In the genomic region with DNA sequence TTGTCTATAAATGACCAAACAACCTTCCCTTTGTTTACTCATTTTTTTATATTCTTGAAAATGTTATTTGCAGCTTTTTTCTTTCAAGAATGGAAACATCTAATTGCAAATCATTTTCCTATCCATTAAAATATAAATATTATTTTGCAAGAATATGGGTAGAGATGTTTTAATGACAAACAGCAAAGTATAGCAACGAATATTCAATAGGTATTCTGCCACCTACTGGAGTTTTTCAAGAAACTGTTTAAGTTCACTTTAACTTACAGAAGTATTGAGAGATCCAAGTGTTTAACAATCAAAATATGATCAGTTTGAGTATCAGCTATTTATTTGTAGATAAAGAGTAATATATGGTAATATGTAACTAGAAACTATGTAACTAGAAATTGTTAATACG, we compare ENCODE assay signal across 11 cellular contexts. TPM values are rescaled to one million over a fixed set of nuclear protein-coding genes. Genes with fewer than 3 reads are reported as not detected.
DNase-seq lines count a peak whose midpoint lies in the region; ATAC-seq and TF ChIP-seq lines count a peak whose summit lies in the region.
"Had no signal": no experiment of that assay in that cellular context is flagged by ENCODE, and none has a peak within 500 bp of the region (broad histone marks: within the 10 kb centered on the region; RNA-seq: fewer than 3 reads in every experiment).

No MANE protein-coding gene starts in this region.

- H3K27me3 Mint-ChIP-seq in CD14-positive monocyte (ENCODE audit: low read depth in 3 of 3) = no peaks in the 10 kb centered on the region
- H3K27me3 Mint-ChIP-seq in activated naive CD4-positive, alpha-beta T cell treated with anti-CD3 and anti-CD28 coated beads, Interleukin-2, amount 10 ng/mL, durations not matched to agents 7 days and 5 days = no peaks in the 10 kb centered on the region

- no peak overlapping the region for H3K4me3 Mint-ChIP-seq in CD14-positive monocyte
- H3K4me3 Mint-ChIP-seq in activated naive CD4-positive, alpha-beta T cell treated with anti-CD3 and anti-CD28 coated beads, Interleukin-2, amount 10 ng/mL, durations not matched to agents 7 days and 5 days = no peak overlapping the region

- DNase-seq in CD14-positive monocyte (ENCODE audit: low spot score) (no peak), IMR-90 (no peak), amniotic epithelial cell (ENCODE audit: low read depth) (peak; percentile 7), right lobe of liver (no peak), NCI-H748 treated with DMSO at 0.1 percent for 48 hours (lab: John Stamatoyannopoulos, UW) (no peak), C1 segment of cervical spinal cord (lab: John Stamatoyannopoulos, UW) (no peak)
- DNase-seq in activated naive CD4-positive, alpha-beta T cell treated with anti-CD3 and anti-CD28 coated beads, Interleukin-2, amount 10 ng/mL, durations not matched to agents 7 days and 5 days = no peak
- DNase-seq: hippocampal formation, mucosa of descending colon had no signal

- H2BK20ac ChIP-seq in IMR-90 (ENCODE audit: low read depth, low read length) = no peak overlapping the region

- no peak overlapping the region for H2AK5ac ChIP-seq in IMR-90 (ENCODE audit: low read depth, low read length)

- no peaks in the 10 kb centered on the region for H3K4me1 ChIP-seq in IMR-90 (ENCODE audit: control insufficient read depth, insufficient read depth, low read length)
- no peaks in the 10 kb centered on the region for H3K4me1 ChIP-seq in right lobe of liver

- H3K14ac ChIP-seq in IMR-90 (replicated peaks; ENCODE audit: low read depth, low read length) = no peak overlapping the region

- no peak overlapping the region for H2AFZ ChIP-seq in IMR-90 (replicated peaks; ENCODE audit: low read length, poor library complexity)

- no TSS peak for BruUV-seq in IMR-90 (replicated peaks; lab: Mats Ljungman, UMichigan)

- TF ChIP-seq POLR2A in IMR-90 (IDR thresholded peaks at IDR 0.05; ENCODE audit: low read depth, low read length) (no peak), right lobe of liver (IDR thresholded peaks at IDR 0.05) (no peak)

- H3K27ac Mint-ChIP-seq in CD14-positive monocyte = no peak overlapping the region
- no peak overlapping the region for H3K27ac Mint-ChIP-seq in activated naive CD4-positive, alpha-beta T cell treated with anti-CD3 and anti-CD28 coated beads, Interleukin-2, amount 10 ng/mL, durations not matched to agents 7 days and 5 days

- H3K27me3 ChIP-seq in IMR-90 (ENCODE audit: control insufficient read depth, insufficient read depth, low read length) (no peaks in the 10 kb centered on the region), right lobe of liver (no peaks in the 10 kb centered on the region)

- no peaks in the 10 kb centered on the region for H3K4me1 Mint-ChIP-seq in CD14-positive monocyte
- H3K4me1 Mint-ChIP-seq in activated naive CD4-positive, alpha-beta T cell treated with anti-CD3 and anti-CD28 coated beads, Interleukin-2, amount 10 ng/mL, durations not matched to agents 7 days and 5 days = peaks cover 5% of the 10 kb centered on the region

- H3K4me3 ChIP-seq in IMR-90 (ENCODE audit: insufficient read depth, low read depth, low read length) = no peak overlapping the region
- no peak overlapping the region for H3K4me3 ChIP-seq in right lobe of liver
- H3K4me3 ChIP-seq: mucosa of descending colon had no signal

- H3K79me1 ChIP-seq in IMR-90 (ENCODE audit: low read depth in 1 of 2, low read length in 2 of 2) = peaks cover 0 to 10% of the 10 kb centered on the region in 2 experiments; a peak in 3 of 4 replicates

- no peak overlapping the region for H3K4ac ChIP-seq in IMR-90 (ENCODE audit: low read depth, low read length)

- H4K8ac ChIP-seq in IMR-90 (ENCODE audit: low read depth in 2 of 2, low read length in 2 of 2) = no peak overlapping the region

- H3K23ac ChIP-seq in IMR-90 (ENCODE audit: low read depth, low read length) = no peak overlapping the region

- CTCF ChIA-PET in IMR-90 (lab: Yijun Ruan, JAX) = no interaction called here
- CTCF ChIA-PET in activated naive CD4-positive, alpha-beta T cell treated with anti-CD3 and anti-CD28 coated beads, Interleukin-2, amount 10 ng/mL, durations not matched to agents 7 days and 5 days (lab: Charles Lee) = interaction anchor here (0.9 to 1.5 kb wide), 2 partner anchors 11 to 22 kb away, joined by 3 read pairs; no protein-coding TSS in a partner anchor

- H3K9ac ChIP-seq in IMR-90 (ENCODE audit: low read depth, low read length) = no peak overlapping the region

- H2BK5ac ChIP-seq in IMR-90 (ENCODE audit: low read depth, low read length, poor library complexity, severe bottlenecking) = no peak overlapping the region

- no peaks in the 10 kb centered on the region for H4K20me1 ChIP-seq in IMR-90 (ENCODE audit: insufficient read depth, low read length)

- no peak overlapping the region for H2BK15ac ChIP-seq in IMR-90 (ENCODE audit: low read depth, low read length)

- no peaks in the 10 kb centered on the region for H3K9me3 ChIP-seq in IMR-90 (ENCODE audit: control insufficient read depth, insufficient read depth, low read length)
- no peaks in the 10 kb centered on the region for H3K9me3 ChIP-seq in right lobe of liver
- H3K9me3 ChIP-seq: mucosa of descending colon had no signal

- WGBS in IMR-90 (ENCODE audit: extremely low coverage in 2 of 2, insufficient read length in 1 of 2), 2 experiments = 100% methylated on average over 1 of the region's 2 CpGs; no CpG with 5 or more reads in 1 of the 2 experiments
- 27% methylated on average over 2 of the region's 2 CpGs for WGBS in right lobe of liver (ENCODE audit: insufficient coverage, low coverage, low lambda C conversion rate, missing lambda C conversion rate)

- peaks cover 32 to 51% of the 10 kb centered on the region in 2 donors for H3K36me3 Mint-ChIP-seq in CD14-positive monocyte
- peaks cover 24% of the 10 kb centered on the region for H3K36me3 Mint-ChIP-seq in activated naive CD4-positive, alpha-beta T cell treated with anti-CD3 and anti-CD28 coated beads, Interleukin-2, amount 10 ng/mL, durations not matched to agents 7 days and 5 days

- H3K56ac ChIP-seq in IMR-90 (ENCODE audit: extremely low read depth, insufficient read depth, low read length) = no peak overlapping the region

- H3K18ac ChIP-seq in IMR-90 (ENCODE audit: low read depth, low read length) = no peak overlapping the region

- H4K5ac ChIP-seq in IMR-90 (ENCODE audit: low read depth, low read length) = no peak overlapping the region

- POLR2A ChIA-PET in IMR-90 (lab: Charles Lee; ENCODE audit: unreplicated experiment) = no interaction called here

- H3K4me2 ChIP-seq in IMR-90 (ENCODE audit: low read depth, low read length) = no peak overlapping the region

- H3K36me3 ChIP-seq in IMR-90 (ENCODE audit: control insufficient read depth, insufficient read depth, low read length) = peaks cover 20% of the 10 kb centered on the region
- peaks cover 0 to 30% (median 5%) of the 10 kb centered on the region in 4 donors for H3K36me3 ChIP-seq in right lobe of liver

- dilution Hi-C loops in IMR-90 (cut with HindIII; ENCODE audit: low sequenced_read_pairs, unreplicated experiment) = no loop called here

- peak; percentile 35 for TF ChIP-seq CTCF in CD14-positive monocyte (IDR thresholded peaks at IDR 0.05)
- peak; percentile 21; the same call in 1 of the 2 replicates for TF ChIP-seq CTCF in IMR-90 (conservative IDR thresholded peaks at IDR 0.05; ENCODE audit: low read depth, low read length)
- TF ChIP-seq CTCF in right lobe of liver (IDR thresholded peaks at IDR 0.05) = peak in 3 of 4 donors; percentile 40 to 42 (median 42)

- intact Hi-C loops in CD14-positive monocyte (cut with micrococcal nuclease) (no loop called here), IMR-90 (cut with micrococcal nuclease) (loop anchor here (2.0 kb wide), 1 partner anchor 16 kb away; no protein-coding TSS in a partner anchor), right lobe of liver (cut with DNase I) (no loop called here)

- no peaks in the 10 kb centered on the region for H3K9me3 Mint-ChIP-seq in CD14-positive monocyte
- no peaks in the 10 kb centered on the region for H3K9me3 Mint-ChIP-seq in activated naive CD4-positive, alpha-beta T cell treated with anti-CD3 and anti-CD28 coated beads, Interleukin-2, amount 10 ng/mL, durations not matched to agents 7 days and 5 days

- H3K9me1 ChIP-seq in IMR-90 (ENCODE audit: insufficient read depth, low read length) = no peaks in the 10 kb centered on the region

- H4K91ac ChIP-seq in IMR-90 (ENCODE audit: insufficient read depth, low read depth, low read length) = no peak overlapping the region

- in situ Hi-C loops in IMR-90 (cut with MboI; ENCODE audit: low sequenced_read_pairs) = no loop called here

- no peak overlapping the region for H2AK9ac ChIP-seq in IMR-90 (replicated peaks; ENCODE audit: low read depth, low read length, poor library complexity)

- ATAC-seq in IMR-90 (ENCODE audit: low read depth) = no peak; the same call in 1 of the 2 replicates
- no peak for ATAC-seq in right lobe of liver
- no peak for ATAC-seq in GM19395 (IDR thresholded peaks at IDR 0.05; ENCODE audit: unreplicated experiment)
- ATAC-seq: mucosa of descending colon had no signal

- no peak for TF ChIP-seq RAD21 in IMR-90 (IDR thresholded peaks at IDR 0.05; ENCODE audit: low read length)

- H2BK120ac ChIP-seq in IMR-90 (ENCODE audit: low read depth, low read length) = no peak overlapping the region

- H3K27ac ChIP-seq in IMR-90 (ENCODE audit: insufficient read depth, low read length) = no peak overlapping the region
- H3K27ac ChIP-seq in right lobe of liver = no peak overlapping the region
- H3K27ac ChIP-seq: HL-60 had no signal

TF ChIP-seq in IMR-90, 13 proteins besides CTCF, POLR2A, EP300 and RAD21 (continues in another document):
- TF ChIP-seq BHLHE40 (IDR thresholded peaks at IDR 0.05; ENCODE audit: low read depth, low read length) = no peak
- no peak for TF ChIP-seq RFX5 (IDR thresholded peaks at IDR 0.05; ENCODE audit: low read depth, low read length)
- no peak for TF ChIP-seq CHD1 (IDR thresholded peaks at IDR 0.05; ENCODE audit: low read depth, low read length)

RNA-seq across cellular contexts. Expression of a gene that starts 6.9 kb away (rescaled TPM):
- 1 to 10 TPM; 5.0 to 8.1 TPM for polyA plus RNA-seq in CD14-positive monocyte
- total RNA-seq in IMR-90 (2012; rRNA removed) = 35.6 and 41.2 TPM in 2 replicates
- 9.7 and 12.3 TPM in 2 replicates for polyA plus RNA-seq in IMR-90 (2012; rRNA removed)
- polyA plus RNA-seq in IMR-90 (2012; cell fraction: cytosol; rRNA removed) = 2.9 and 3.7 TPM in 2 replicates
- polyA plus RNA-seq in IMR-90 (2012; cell fraction: nucleus; rRNA removed; ENCODE audit: low replicate concordance) = 6.5 and 30.8 TPM in 2 replicates
- total RNA-seq in right lobe of liver = 1 to 10 TPM; 3.4 to 8.7 (median 5.1) TPM

RNA-seq across cellular contexts. Expression of a gene that starts 31.7 kb away (rescaled TPM):
- 10 to 100 TPM; 23.1 to 25.6 TPM for polyA plus RNA-seq in CD14-positive monocyte
- total RNA-seq in IMR-90 (2012; rRNA removed) = 39.1 and 57.5 TPM in 2 replicates
- 9.5 and 12.4 TPM in 2 replicates for polyA plus RNA-seq in IMR-90 (2012; rRNA removed)
- polyA plus RNA-seq in IMR-90 (2012; cell fraction: cytosol; rRNA removed) = 1.9 and 2.2 TPM in 2 replicates
- polyA plus RNA-seq in IMR-90 (2012; cell fraction: nucleus; rRNA removed; ENCODE audit: low replicate concordance) = 3.2 and 16.3 TPM in 2 replicates
- total RNA-seq in right lobe of liver = 10 to 100 TPM in 4 of 6 experiments, 1 to 10 TPM in 2; 7.9 to 15.4 (median 11.5) TPM

RNA-seq across cellular contexts. Expression of a gene that starts 59.7 kb away (rescaled TPM):
- polyA plus RNA-seq in CD14-positive monocyte (10 to 100 TPM; 77.1 to 88.5 TPM), IMR-90 (2012; rRNA removed) (42.6 and 51.8 TPM in 2 replicates)
- total RNA-seq in IMR-90 (2012; rRNA removed) (64.3 and 77.2 TPM in 2 replicates), right lobe of liver (10 to 100 TPM; 17.2 to 27.3 (median 20.3) TPM)
- polyA plus RNA-seq in IMR-90 (2012; cell fraction: cytosol; rRNA removed) = 9.2 and 15.1 TPM in 2 replicates
- polyA plus RNA-seq in IMR-90 (2012; cell fraction: nucleus; rRNA removed; ENCODE audit: low replicate concordance) = 11.2 and 75.3 TPM in 2 replicates
